ENCODE assay signal across 1 cellular context in the genomic region with DNA sequence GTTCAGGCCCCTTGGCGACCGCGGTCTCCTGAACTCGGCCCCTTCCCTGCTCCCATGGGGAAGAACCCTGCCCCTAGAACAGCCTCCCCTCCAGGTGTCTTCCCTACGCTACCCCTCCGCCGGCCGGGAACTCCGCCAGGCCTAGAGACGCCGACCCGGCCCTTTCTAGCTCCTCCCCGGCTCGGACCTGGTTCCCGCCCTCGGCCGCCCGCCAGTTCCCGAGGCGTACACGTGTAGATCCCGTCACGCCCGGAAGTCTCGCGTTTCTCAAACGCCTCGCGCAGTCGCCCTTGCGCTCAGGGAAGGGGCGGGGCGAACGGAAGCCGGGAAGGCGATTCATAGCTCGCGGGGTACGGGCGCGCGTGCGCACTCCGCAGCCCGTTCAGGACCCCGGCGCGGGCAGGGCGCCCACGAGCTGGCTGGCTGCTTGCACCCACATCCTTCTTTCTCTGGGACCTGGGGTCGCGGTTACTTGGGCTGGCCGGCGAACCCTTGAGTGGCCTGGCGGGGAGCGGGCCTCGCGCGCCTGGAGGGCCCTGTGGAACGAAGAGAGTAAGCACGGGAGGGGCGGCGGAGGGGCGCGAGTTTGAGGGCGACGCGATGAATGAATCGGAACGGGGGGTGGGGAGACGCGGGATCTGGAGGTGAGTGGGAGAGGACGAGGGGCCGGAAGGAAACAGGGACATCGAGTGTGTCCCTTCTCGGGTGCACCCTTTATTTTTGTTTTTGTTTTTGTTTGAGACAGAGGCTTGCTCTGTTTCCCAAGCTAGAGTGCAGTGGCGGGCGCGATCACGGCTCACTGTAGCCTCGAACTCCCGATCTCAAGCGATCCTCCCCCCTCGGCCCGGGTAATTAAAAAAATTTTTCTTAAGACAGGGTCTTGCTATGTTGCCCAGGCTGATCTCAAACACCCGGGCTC.
A peak's percentile ranks its signal among the peaks of the same experiment; 100 is the strongest.
TF ChIP-seq lines count a peak whose summit lies in the region.

A gene (plus strand): TSS at position 369 of the 919 bp plus-strand sequence. CDS start 710 bp downstream, outside the sequence.

TF ChIP-seq in WTC11, 78 proteins besides CTCF, POLR2A, EP300 and RAD21 (continued from another document and continues in another):
- TF ChIP-seq, protein P1, sequence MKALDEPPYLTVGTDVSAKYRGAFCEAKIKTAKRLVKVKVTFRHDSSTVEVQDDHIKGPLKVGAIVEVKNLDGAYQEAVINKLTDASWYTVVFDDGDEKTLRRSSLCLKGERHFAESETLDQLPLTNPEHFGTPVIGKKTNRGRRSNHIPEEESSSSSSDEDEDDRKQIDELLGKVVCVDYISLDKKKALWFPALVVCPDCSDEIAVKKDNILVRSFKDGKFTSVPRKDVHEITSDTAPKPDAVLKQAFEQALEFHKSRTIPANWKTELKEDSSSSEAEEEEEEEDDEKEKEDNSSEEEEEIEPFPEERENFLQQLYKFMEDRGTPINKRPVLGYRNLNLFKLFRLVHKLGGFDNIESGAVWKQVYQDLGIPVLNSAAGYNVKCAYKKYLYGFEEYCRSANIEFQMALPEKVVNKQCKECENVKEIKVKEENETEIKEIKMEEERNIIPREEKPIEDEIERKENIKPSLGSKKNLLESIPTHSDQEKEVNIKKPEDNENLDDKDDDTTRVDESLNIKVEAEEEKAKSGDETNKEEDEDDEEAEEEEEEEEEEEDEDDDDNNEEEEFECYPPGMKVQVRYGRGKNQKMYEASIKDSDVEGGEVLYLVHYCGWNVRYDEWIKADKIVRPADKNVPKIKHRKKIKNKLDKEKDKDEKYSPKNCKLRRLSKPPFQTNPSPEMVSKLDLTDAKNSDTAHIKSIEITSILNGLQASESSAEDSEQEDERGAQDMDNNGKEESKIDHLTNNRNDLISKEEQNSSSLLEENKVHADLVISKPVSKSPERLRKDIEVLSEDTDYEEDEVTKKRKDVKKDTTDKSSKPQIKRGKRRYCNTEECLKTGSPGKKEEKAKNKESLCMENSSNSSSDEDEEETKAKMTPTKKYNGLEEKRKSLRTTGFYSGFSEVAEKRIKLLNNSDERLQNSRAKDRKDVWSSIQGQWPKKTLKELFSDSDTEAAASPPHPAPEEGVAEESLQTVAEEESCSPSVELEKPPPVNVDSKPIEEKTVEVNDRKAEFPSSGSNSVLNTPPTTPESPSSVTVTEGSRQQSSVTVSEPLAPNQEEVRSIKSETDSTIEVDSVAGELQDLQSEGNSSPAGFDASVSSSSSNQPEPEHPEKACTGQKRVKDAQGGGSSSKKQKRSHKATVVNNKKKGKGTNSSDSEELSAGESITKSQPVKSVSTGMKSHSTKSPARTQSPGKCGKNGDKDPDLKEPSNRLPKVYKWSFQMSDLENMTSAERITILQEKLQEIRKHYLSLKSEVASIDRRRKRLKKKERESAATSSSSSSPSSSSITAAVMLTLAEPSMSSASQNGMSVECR (CRISPR knock-in tag; IDR thresholded peaks at IDR 0.05; ENCODE audit: borderline replicate concordance): peak; percentile 86; the same call in 1 of the 2 replicates
- TF ChIP-seq ZNF416 (CRISPR knock-in tag; IDR thresholded peaks at IDR 0.05) (no peak), NR2C2 (CRISPR knock-in tag; IDR thresholded peaks at IDR 0.05) (no peak), RELA (CRISPR knock-in tag; IDR thresholded peaks at IDR 0.05; ENCODE audit: borderline replicate concordance) (peak; percentile 21; the same call in 1 of the 2 replicates), GRHL2 (CRISPR knock-in tag; IDR thresholded peaks at IDR 0.05; ENCODE audit: insufficient replicate concordance, severe bottlenecking) (no peak), ZNF423 (CRISPR knock-in tag; IDR thresholded peaks at IDR 0.05) (no peak), IRF2 (CRISPR knock-in tag; IDR thresholded peaks at IDR 0.05; ENCODE audit: borderline replicate concordance, low read depth) (no peak), ZNF263 (CRISPR knock-in tag; IDR thresholded peaks at IDR 0.05; ENCODE audit: low read depth) (no peak), JUN (CRISPR knock-in tag; IDR thresholded peaks at IDR 0.05) (peak; percentile 17; the same call in 1 of the 2 replicates), CREB1 (CRISPR knock-in tag; IDR thresholded peaks at IDR 0.05) (no peak), SMAD3 (CRISPR knock-in tag; IDR thresholded peaks at IDR 0.05; ENCODE audit: borderline replicate concordance) (peak; percentile 93; the same call in 1 of the 2 replicates), TEAD4 (CRISPR knock-in tag; IDR thresholded peaks at IDR 0.05) (no peak), ZNF219 (CRISPR knock-in tag; IDR thresholded peaks at IDR 0.05; ENCODE audit: borderline replicate concordance) (no peak), FOXP1 (CRISPR knock-in tag; IDR thresholded peaks at IDR 0.05; ENCODE audit: borderline replicate concordance) (peak; percentile 63), ESRRA (CRISPR knock-in tag; IDR thresholded peaks at IDR 0.05; ENCODE audit: borderline replicate concordance) (no peak), GABPB1 (CRISPR knock-in tag; IDR thresholded peaks at IDR 0.05) (no peak; the same call in 1 of the 2 replicates), SP1 (CRISPR knock-in tag; conservative IDR thresholded peaks at IDR 0.05) (peak; percentile 98), ATF1 (CRISPR knock-in tag; IDR thresholded peaks at IDR 0.05) (no peak), KAT7 (CRISPR knock-in tag; IDR thresholded peaks at IDR 0.05; ENCODE audit: borderline replicate concordance) (no peak), NFYB (CRISPR knock-in tag; conservative IDR thresholded peaks at IDR 0.05; ENCODE audit: low read depth) (no peak; the same call in 1 of the 2 replicates), TCF7 (CRISPR knock-in tag; IDR thresholded peaks at IDR 0.05; ENCODE audit: low read depth) (peak; percentile 66; the same call in 1 of the 2 replicates), MYBL2 (CRISPR knock-in tag; IDR thresholded peaks at IDR 0.05) (no peak; the same call in none of the 2 replicates)
- TF ChIP-seq, protein P2, sequence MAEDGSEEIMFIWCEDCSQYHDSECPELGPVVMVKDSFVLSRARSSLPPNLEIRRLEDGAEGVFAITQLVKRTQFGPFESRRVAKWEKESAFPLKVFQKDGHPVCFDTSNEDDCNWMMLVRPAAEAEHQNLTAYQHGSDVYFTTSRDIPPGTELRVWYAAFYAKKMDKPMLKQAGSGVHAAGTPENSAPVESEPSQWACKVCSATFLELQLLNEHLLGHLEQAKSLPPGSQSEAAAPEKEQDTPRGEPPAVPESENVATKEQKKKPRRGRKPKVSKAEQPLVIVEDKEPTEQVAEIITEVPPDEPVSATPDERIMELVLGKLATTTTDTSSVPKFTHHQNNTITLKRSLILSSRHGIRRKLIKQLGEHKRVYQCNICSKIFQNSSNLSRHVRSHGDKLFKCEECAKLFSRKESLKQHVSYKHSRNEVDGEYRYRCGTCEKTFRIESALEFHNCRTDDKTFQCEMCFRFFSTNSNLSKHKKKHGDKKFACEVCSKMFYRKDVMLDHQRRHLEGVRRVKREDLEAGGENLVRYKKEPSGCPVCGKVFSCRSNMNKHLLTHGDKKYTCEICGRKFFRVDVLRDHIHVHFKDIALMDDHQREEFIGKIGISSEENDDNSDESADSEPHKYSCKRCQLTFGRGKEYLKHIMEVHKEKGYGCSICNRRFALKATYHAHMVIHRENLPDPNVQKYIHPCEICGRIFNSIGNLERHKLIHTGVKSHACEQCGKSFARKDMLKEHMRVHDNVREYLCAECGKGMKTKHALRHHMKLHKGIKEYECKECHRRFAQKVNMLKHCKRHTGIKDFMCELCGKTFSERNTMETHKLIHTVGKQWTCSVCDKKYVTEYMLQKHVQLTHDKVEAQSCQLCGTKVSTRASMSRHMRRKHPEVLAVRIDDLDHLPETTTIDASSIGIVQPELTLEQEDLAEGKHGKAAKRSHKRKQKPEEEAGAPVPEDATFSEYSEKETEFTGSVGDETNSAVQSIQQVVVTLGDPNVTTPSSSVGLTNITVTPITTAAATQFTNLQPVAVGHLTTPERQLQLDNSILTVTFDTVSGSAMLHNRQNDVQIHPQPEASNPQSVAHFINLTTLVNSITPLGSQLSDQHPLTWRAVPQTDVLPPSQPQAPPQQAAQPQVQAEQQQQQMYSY (CRISPR knock-in tag; IDR thresholded peaks at IDR 0.05): no peak
- TF ChIP-seq, protein P3, sequence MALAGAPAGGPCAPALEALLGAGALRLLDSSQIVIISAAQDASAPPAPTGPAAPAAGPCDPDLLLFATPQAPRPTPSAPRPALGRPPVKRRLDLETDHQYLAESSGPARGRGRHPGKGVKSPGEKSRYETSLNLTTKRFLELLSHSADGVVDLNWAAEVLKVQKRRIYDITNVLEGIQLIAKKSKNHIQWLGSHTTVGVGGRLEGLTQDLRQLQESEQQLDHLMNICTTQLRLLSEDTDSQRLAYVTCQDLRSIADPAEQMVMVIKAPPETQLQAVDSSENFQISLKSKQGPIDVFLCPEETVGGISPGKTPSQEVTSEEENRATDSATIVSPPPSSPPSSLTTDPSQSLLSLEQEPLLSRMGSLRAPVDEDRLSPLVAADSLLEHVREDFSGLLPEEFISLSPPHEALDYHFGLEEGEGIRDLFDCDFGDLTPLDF (CRISPR knock-in tag; IDR thresholded peaks at IDR 0.05): no peak
- TF ChIP-seq, protein P4, sequence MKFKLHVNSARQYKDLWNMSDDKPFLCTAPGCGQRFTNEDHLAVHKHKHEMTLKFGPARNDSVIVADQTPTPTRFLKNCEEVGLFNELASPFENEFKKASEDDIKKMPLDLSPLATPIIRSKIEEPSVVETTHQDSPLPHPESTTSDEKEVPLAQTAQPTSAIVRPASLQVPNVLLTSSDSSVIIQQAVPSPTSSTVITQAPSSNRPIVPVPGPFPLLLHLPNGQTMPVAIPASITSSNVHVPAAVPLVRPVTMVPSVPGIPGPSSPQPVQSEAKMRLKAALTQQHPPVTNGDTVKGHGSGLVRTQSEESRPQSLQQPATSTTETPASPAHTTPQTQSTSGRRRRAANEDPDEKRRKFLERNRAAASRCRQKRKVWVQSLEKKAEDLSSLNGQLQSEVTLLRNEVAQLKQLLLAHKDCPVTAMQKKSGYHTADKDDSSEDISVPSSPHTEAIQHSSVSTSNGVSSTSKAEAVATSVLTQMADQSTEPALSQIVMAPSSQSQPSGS (CRISPR knock-in tag; IDR thresholded peaks at IDR 0.05; ENCODE audit: borderline replicate concordance, low read depth): no peak
- TF ChIP-seq, protein P5, sequence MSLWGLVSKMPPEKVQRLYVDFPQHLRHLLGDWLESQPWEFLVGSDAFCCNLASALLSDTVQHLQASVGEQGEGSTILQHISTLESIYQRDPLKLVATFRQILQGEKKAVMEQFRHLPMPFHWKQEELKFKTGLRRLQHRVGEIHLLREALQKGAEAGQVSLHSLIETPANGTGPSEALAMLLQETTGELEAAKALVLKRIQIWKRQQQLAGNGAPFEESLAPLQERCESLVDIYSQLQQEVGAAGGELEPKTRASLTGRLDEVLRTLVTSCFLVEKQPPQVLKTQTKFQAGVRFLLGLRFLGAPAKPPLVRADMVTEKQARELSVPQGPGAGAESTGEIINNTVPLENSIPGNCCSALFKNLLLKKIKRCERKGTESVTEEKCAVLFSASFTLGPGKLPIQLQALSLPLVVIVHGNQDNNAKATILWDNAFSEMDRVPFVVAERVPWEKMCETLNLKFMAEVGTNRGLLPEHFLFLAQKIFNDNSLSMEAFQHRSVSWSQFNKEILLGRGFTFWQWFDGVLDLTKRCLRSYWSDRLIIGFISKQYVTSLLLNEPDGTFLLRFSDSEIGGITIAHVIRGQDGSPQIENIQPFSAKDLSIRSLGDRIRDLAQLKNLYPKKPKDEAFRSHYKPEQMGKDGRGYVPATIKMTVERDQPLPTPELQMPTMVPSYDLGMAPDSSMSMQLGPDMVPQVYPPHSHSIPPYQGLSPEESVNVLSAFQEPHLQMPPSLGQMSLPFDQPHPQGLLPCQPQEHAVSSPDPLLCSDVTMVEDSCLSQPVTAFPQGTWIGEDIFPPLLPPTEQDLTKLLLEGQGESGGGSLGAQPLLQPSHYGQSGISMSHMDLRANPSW (CRISPR knock-in tag; conservative IDR thresholded peaks at IDR 0.05; ENCODE audit: low read depth): no peak
- TF ChIP-seq, protein P6, sequence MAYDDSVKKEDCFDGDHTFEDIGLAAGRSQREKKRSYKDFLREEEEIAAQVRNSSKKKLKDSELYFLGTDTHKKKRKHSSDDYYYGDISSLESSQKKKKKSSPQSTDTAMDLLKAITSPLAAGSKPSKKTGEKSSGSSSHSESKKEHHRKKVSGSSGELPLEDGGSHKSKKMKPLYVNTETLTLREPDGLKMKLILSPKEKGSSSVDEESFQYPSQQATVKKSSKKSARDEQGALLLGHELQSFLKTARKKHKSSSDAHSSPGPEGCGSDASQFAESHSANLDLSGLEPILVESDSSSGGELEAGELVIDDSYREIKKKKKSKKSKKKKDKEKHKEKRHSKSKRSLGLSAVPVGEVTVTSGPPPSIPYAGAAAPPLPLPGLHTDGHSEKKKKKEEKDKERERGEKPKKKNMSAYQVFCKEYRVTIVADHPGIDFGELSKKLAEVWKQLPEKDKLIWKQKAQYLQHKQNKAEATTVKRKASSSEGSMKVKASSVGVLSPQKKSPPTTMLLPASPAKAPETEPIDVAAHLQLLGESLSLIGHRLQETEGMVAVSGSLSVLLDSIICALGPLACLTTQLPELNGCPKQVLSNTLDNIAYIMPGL (CRISPR knock-in tag; IDR thresholded peaks at IDR 0.05): peak; percentile 83
- TF ChIP-seq, protein P7, sequence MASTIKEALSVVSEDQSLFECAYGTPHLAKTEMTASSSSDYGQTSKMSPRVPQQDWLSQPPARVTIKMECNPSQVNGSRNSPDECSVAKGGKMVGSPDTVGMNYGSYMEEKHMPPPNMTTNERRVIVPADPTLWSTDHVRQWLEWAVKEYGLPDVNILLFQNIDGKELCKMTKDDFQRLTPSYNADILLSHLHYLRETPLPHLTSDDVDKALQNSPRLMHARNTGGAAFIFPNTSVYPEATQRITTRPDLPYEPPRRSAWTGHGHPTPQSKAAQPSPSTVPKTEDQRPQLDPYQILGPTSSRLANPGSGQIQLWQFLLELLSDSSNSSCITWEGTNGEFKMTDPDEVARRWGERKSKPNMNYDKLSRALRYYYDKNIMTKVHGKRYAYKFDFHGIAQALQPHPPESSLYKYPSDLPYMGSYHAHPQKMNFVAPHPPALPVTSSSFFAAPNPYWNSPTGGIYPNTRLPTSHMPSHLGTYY (CRISPR knock-in tag; IDR thresholded peaks at IDR 0.05): no peak
- TF ChIP-seq, protein P8, sequence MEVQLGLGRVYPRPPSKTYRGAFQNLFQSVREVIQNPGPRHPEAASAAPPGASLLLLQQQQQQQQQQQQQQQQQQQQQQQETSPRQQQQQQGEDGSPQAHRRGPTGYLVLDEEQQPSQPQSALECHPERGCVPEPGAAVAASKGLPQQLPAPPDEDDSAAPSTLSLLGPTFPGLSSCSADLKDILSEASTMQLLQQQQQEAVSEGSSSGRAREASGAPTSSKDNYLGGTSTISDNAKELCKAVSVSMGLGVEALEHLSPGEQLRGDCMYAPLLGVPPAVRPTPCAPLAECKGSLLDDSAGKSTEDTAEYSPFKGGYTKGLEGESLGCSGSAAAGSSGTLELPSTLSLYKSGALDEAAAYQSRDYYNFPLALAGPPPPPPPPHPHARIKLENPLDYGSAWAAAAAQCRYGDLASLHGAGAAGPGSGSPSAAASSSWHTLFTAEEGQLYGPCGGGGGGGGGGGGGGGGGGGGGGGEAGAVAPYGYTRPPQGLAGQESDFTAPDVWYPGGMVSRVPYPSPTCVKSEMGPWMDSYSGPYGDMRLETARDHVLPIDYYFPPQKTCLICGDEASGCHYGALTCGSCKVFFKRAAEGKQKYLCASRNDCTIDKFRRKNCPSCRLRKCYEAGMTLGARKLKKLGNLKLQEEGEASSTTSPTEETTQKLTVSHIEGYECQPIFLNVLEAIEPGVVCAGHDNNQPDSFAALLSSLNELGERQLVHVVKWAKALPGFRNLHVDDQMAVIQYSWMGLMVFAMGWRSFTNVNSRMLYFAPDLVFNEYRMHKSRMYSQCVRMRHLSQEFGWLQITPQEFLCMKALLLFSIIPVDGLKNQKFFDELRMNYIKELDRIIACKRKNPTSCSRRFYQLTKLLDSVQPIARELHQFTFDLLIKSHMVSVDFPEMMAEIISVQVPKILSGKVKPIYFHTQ (CRISPR knock-in tag; IDR thresholded peaks at IDR 0.05): no peak
